1 cellular context compared by ENCODE assay signal in genomic region chr21:43370091-43370658, GRCh38.
TF ChIP-seq lines count a peak whose summit lies in the region.

No MANE protein-coding gene starts in this region.

TF ChIP-seq in IMR-90, 13 proteins besides CTCF, POLR2A, EP300 and RAD21 (continued from another document):
- no peak for TF ChIP-seq NFE2L2 (IDR thresholded peaks at IDR 0.05; ENCODE audit: low read depth, low read length)
- no peak for TF ChIP-seq MAFK (IDR thresholded peaks at IDR 0.05; ENCODE audit: low read depth, low read length)
- TF ChIP-seq CHD1 (IDR thresholded peaks at IDR 0.05; ENCODE audit: low read depth, low read length), result no peak
- no peak for TF ChIP-seq FOS (IDR thresholded peaks at IDR 0.05; ENCODE audit: low read depth, low read length)
- TF ChIP-seq USF2 (IDR thresholded peaks at IDR 0.05; ENCODE audit: low read depth, low read length), result no peak
- no peak for TF ChIP-seq CEBPB (IDR thresholded peaks at IDR 0.05; ENCODE audit: low read depth, low read length)
- no peak for TF ChIP-seq MAZ (IDR thresholded peaks at IDR 0.05; ENCODE audit: borderline replicate concordance, low read depth, low read length)
